Comparison of ENCODE assay signal across 9 cellular contexts in genomic region chr3:35639251-35640185, GRCh38. TPM values are rescaled to one million over a fixed set of nuclear protein-coding genes. Genes with fewer than 3 reads are reported as not detected.
DNase-seq lines count a peak whose midpoint lies in the region; ATAC-seq and TF ChIP-seq lines count a peak whose summit lies in the region.
"Had no signal": no experiment of that assay in that cellular context is flagged by ENCODE, and none has a peak within 500 bp of the region (broad histone marks: within the 10 kb centered on the region; RNA-seq: fewer than 3 reads in every experiment).

ARPP21 (plus strand) TSS chr3:35639525; CDS start chr3:35681752, 42,227 bp downstream.

- ATAC-seq in GM18868 (IDR thresholded peaks at IDR 0.05; ENCODE audit: unreplicated experiment) (peak; percentile 51), HG03139 (IDR thresholded peaks at IDR 0.05; ENCODE audit: unreplicated experiment) (no peak), HG03280 (IDR thresholded peaks at IDR 0.05; ENCODE audit: unreplicated experiment) (no peak)

- H3K9ac ChIP-seq in SK-N-MC (ENCODE audit: insufficient read length) = peak within 1 kb of the TSS; percentile 71

- H3K36me3 ChIP-seq in BE2C (no peaks in the 10 kb centered on the region), SK-N-MC (ENCODE audit: insufficient read depth, low read length) (no peaks in the 10 kb centered on the region), esophagus squamous epithelium (no peaks in the 10 kb centered on the region)

- WGBS in esophagus squamous epithelium, 2 donors = 0 to 11% methylated on average over 22 to 24 of the region's 83 CpGs

- H3K4me3 ChIP-seq in BE2C (ENCODE audit: low read depth, low read length) = peak within 1 kb of the TSS; percentile 35; the same call in 1 of the 2 replicates
- peak within 1 kb of the TSS; percentile 87 for H3K4me3 ChIP-seq in SK-N-MC
- peak within 1 kb of the TSS; percentile 2 to 59 (median 26) for H3K4me3 ChIP-seq in esophagus squamous epithelium

- H3K4me1 ChIP-seq in BE2C = no peaks in the 10 kb centered on the region
- peaks cover 0 to 14% (median 9%) of the 10 kb centered on the region in 3 donors for H3K4me1 ChIP-seq in esophagus squamous epithelium

- DNase-seq in BE2C (peak; percentile 5), SK-N-MC (ENCODE audit: low read depth, low spot score) (no peak), esophagus squamous epithelium (lab: John Stamatoyannopoulos, UW) (no peak), myocyte (ENCODE audit: low read depth) (peak; percentile 92)
- no peak for DNase-seq in stimulated activated CD4-positive, alpha-beta T cell treated with anti-CD3 and anti-CD28 coated beads, Interleukin-1b, Interleukin-23, amount 100 ng/mL, for 48 hours

- TF ChIP-seq CTCF in BE2C (IDR thresholded peaks at IDR 0.05; ENCODE audit: low read depth, low read length) (no peak), esophagus squamous epithelium (IDR thresholded peaks at IDR 0.05) (no peak)

- H3K27ac ChIP-seq in SK-N-MC (no peak within 1 kb of the TSS), esophagus squamous epithelium (no peak within 1 kb of the TSS)

- H3K27me3 ChIP-seq in BE2C (peaks cover 41% of the 10 kb centered on the region), esophagus squamous epithelium (peaks cover 0 to 47% (median 1%) of the 10 kb centered on the region in 4 donors)

- no peaks in the 10 kb centered on the region for H3K9me3 ChIP-seq in BE2C
- no peaks in the 10 kb centered on the region for H3K9me3 ChIP-seq in SK-N-MC (ENCODE audit: low read depth, low read length)
- no peaks in the 10 kb centered on the region for H3K9me3 ChIP-seq in esophagus squamous epithelium

- intact Hi-C loops in esophagus squamous epithelium (cut with DNase I) = no loop called here

- TF ChIP-seq POLR2A in esophagus squamous epithelium (IDR thresholded peaks at IDR 0.05) = no peak

RNA-seq across cellular contexts. Expression of gene ARPP21, which starts in this region (rescaled TPM):
- polyA plus RNA-seq in BE2C (2012; ENCODE audit: insufficient read depth, insufficient read length, low read depth) = not detected
- not detected for total RNA-seq in esophagus squamous epithelium
- total RNA-seq in myocyte = 299 and 379 TPM in 2 replicates
- polyA plus RNA-seq in myocyte (2012) = 230 TPM
- total RNA-seq: fibroblast of villous mesenchyme had no signal

Comparison
In these comparisons a context has a peak if more than half of its experiments do, and no peak if none do; other contexts are left out.
1. RNA of gene ARPP21 (total RNA-seq): 299 to 379 TPM in myocyte; not detected in esophagus squamous epithelium; every median in the first group is over 100 times any median in the second.
2. DNase-seq: peak in BE2C (single experiment) and myocyte (single experiment); none in SK-N-MC (single experiment), esophagus squamous epithelium (single experiment) and stimulated activated CD4-positive, alpha-beta T cell treated with anti-CD3 and anti-CD28 coated beads, Interleukin-1b, Interleukin-23, amount 100 ng/mL, for 48 hours (single experiment).
3. H3K4me3 ChIP-seq: peak in every context shown above with its lines; median percentile 87 in SK-N-MC; 35 in BE2C; 26 in esophagus squamous epithelium.